ENCODE assay signal across 13 cellular contexts in genomic region chr2:15539999-15540398, GRCh38.
DNase-seq lines count a peak whose midpoint lies in the region; ATAC-seq, FAIRE-seq and TF ChIP-seq lines count a peak whose summit lies in the region.
"Had no signal": no experiment of that assay in that cellular context is flagged by ENCODE, and none has a peak within 500 bp of the region (broad histone marks: within the 10 kb centered on the region; RNA-seq: fewer than 3 reads in every experiment).

No MANE protein-coding gene starts in this region.

- DNase-seq in RPMI8226, result peak; percentile 22
- DNase-seq in T-helper 2 cell, result no peak
- no peak for DNase-seq in islet precursor cell
- no peak for DNase-seq in H54 (ENCODE audit: insufficient read length, low spot score)
- no peak for DNase-seq in activated gamma-delta T cell (lab: John Stamatoyannopoulos, UW)
- DNase-seq: Calu3, NCI-H1092 treated with DMSO at 0.1 percent for 48 hours had no signal

- FAIRE-seq in H54 (lab: Jason Lieb, UNC), result no peak
- FAIRE-seq: bronchial epithelial cell, H1, urothelium cell line had no signal

- ATAC-seq in GM18511 (IDR thresholded peaks at IDR 0.05; ENCODE audit: unreplicated experiment) (peak; percentile 95), GM21367 (IDR thresholded peaks at IDR 0.05; ENCODE audit: unreplicated experiment) (peak; percentile 87), HG03060 (IDR thresholded peaks at IDR 0.05; ENCODE audit: low read depth, unreplicated experiment) (peak; percentile 85)

- TF ChIP-seq POLR2A in H54 (IDR thresholded peaks at IDR 0.05; ENCODE audit: low read depth, low read length), result no peak
